ENCODE assay signal across 8 cellular contexts in genomic region chr14:69129264-69129880, GRCh38. TPM values are rescaled to one million over a fixed set of nuclear protein-coding genes. Genes with fewer than 3 reads are reported as not detected.
DNase-seq lines count a peak whose midpoint lies in the region; ATAC-seq, FAIRE-seq and TF ChIP-seq lines count a peak whose summit lies in the region.

No MANE protein-coding gene starts in this region.

- no peak overlapping the region for H3K4me2 ChIP-seq in endothelial cell of umbilical vein (ENCODE audit: insufficient read depth, low read length)

- peaks cover 2% of the 10 kb centered on the region for H3K9me1 ChIP-seq in endothelial cell of umbilical vein (replicated peaks; ENCODE audit: control insufficient read depth, extremely low read depth, insufficient read depth, low read length)

- H3K27me3 ChIP-seq in HUES64 (ENCODE audit: insufficient read depth, low read length) = no peaks in the 10 kb centered on the region
- no peaks in the 10 kb centered on the region for H3K27me3 ChIP-seq in endothelial cell of umbilical vein (ENCODE audit: control insufficient read depth in 2 of 2, insufficient read depth in 2 of 2, low read length in 2 of 2)

- no peaks in the 10 kb centered on the region for H3K36me3 ChIP-seq in HUES64 (ENCODE audit: insufficient read depth, low read length)
- H3K36me3 ChIP-seq in endothelial cell of umbilical vein (ENCODE audit: control insufficient read depth in 2 of 2, extremely low read depth in 1 of 2, insufficient read depth in 2 of 2, low read length in 2 of 2) = no peaks in the 10 kb centered on the region

- intact Hi-C loops in endothelial cell of umbilical vein (cut with micrococcal nuclease) = loop anchor here (1.0 to 5.0 kb wide), 7 partner anchors 24 to 331 kb away; partner anchors contain the start of genes DCAF5 and EXD2

- no peak for ATAC-seq in HG02571 (IDR thresholded peaks at IDR 0.05; ENCODE audit: unreplicated experiment)

- DNase-seq in GDM1 (lab: John Stamatoyannopoulos, UW) = peak; percentile 61
- peak; percentile 69 for DNase-seq in NOMO-1 treated with dmso at 0.1 percent for 144 hours (lab: John Stamatoyannopoulos, UW; ENCODE audit: unreplicated experiment)
- DNase-seq in activated CD8-positive, alpha-beta memory T cell treated with anti-CD3 and anti-CD28 coated beads, Interleukin-2, amount 50 U/mL, for 1 hour (ENCODE audit: extremely low read depth) = peak; percentile 54
- peak; percentile 82 for DNase-seq in endothelial cell of umbilical vein (ENCODE audit: low read depth, low spot score)
- peak; percentile 68 for DNase-seq in middle frontal gyrus (ENCODE audit: extremely low spot score, low spot score)
- peak; percentile 78 for DNase-seq in stimulated activated CD8-positive, alpha-beta memory T cell treated with anti-CD3 and anti-CD28 coated beads, Interleukin-4, amount 100 ng/mL, for 48 hours

- WGBS in HUES64 = 21% methylated on average over 7 of the region's 7 CpGs

- H4K20me1 ChIP-seq in endothelial cell of umbilical vein (replicated peaks; ENCODE audit: control insufficient read depth, extremely low read depth, insufficient read depth, low read length) = peaks cover 5% of the 10 kb centered on the region

- H3K4me3 ChIP-seq in HUES64 (ENCODE audit: low read length) = no peak overlapping the region
- no peak overlapping the region for H3K4me3 ChIP-seq in endothelial cell of umbilical vein (replicated peaks in 1 of 3; ENCODE audit: insufficient read depth in 1 of 3, low read depth in 1 of 3, low read length in 3 of 3)

- H3K79me2 ChIP-seq in endothelial cell of umbilical vein (ENCODE audit: control insufficient read depth, insufficient read depth, low read length) = peaks cover 46% of the 10 kb centered on the region

- CTCF ChIA-PET in endothelial cell of umbilical vein (lab: Charles Lee) = interaction anchor here (0.6 to 4.4 kb wide), 50 partner anchors 8 to 365 kb away, joined by 3 to 75 read pairs (median 4); partner anchors contain the start of genes DCAF5, ERH, EXD2 and SLC39A9

- peak; percentile 91 to 92 for TF ChIP-seq CTCF in endothelial cell of umbilical vein (IDR thresholded peaks at IDR 0.05; ENCODE audit: extremely low read depth in 1 of 2, insufficient read depth in 1 of 2, low read depth in 1 of 2, low read length in 2 of 2)

- no peaks in the 10 kb centered on the region for H3K9me3 ChIP-seq in HUES64 (ENCODE audit: insufficient read depth, low read depth, low read length)
- H3K9me3 ChIP-seq in endothelial cell of umbilical vein (replicated peaks; ENCODE audit: control insufficient read depth, insufficient read depth, low read length) = no peaks in the 10 kb centered on the region

- peak overlapping the region; percentile 43; the same call in 1 of the 2 replicates for H3K27ac ChIP-seq in HUES64 (ENCODE audit: low read depth, low read length)
- H3K27ac ChIP-seq in endothelial cell of umbilical vein (ENCODE audit: insufficient read depth, low read depth, low read length) = no peak overlapping the region

- BruUV-seq in endothelial cell of umbilical vein (replicated peaks; lab: Mats Ljungman, UMichigan) = no TSS peak

- H2AFZ ChIP-seq in endothelial cell of umbilical vein (ENCODE audit: low read depth, low read length) = no peak overlapping the region

- POLR2A ChIA-PET in endothelial cell of umbilical vein (lab: Charles Lee) = no interaction called here

- peak; percentile 81 for FAIRE-seq in endothelial cell of umbilical vein (lab: Jason Lieb, UNC)

- H3K4me1 ChIP-seq in HUES64 (ENCODE audit: insufficient read depth, low read length) (peaks cover 10% of the 10 kb centered on the region), endothelial cell of umbilical vein (ENCODE audit: control insufficient read depth, extremely low read depth, insufficient read depth, low read length) (peaks cover 16% of the 10 kb centered on the region)

- H3K9ac ChIP-seq in HUES64 (ENCODE audit: low read depth, low read length) = peak overlapping the region; percentile 7; the same call in 1 of the 2 replicates
- no peak overlapping the region for H3K9ac ChIP-seq in endothelial cell of umbilical vein (replicated peaks; ENCODE audit: extremely low read depth, insufficient read depth, low read length)

- dilution Hi-C loops in endothelial cell of umbilical vein (cut with MboI; ENCODE audit: extremely low pct_ligation_motif_present, low sequenced_read_pairs) = no loop called here

- no peak for TF ChIP-seq POLR2A in endothelial cell of umbilical vein (IDR thresholded peaks at IDR 0.05; ENCODE audit: low read depth, low read length)

TF ChIP-seq in endothelial cell of umbilical vein, 7 proteins besides CTCF, POLR2A, EP300 and RAD21:
- no peak for TF ChIP-seq JUN (IDR thresholded peaks at IDR 0.05; ENCODE audit: borderline replicate concordance, insufficient read depth, insufficient read length, low read depth)
- no peak for TF ChIP-seq POLR2AphosphoS5 (IDR thresholded peaks at IDR 0.05; ENCODE audit: insufficient read depth, low read depth, low read length)
- no peak for TF ChIP-seq MYC (IDR thresholded peaks at IDR 0.05; ENCODE audit: low read depth, low read length)
- no peak for TF ChIP-seq MAX (IDR thresholded peaks at IDR 0.05; ENCODE audit: insufficient read depth, insufficient read length)
- TF ChIP-seq GATA2 (IDR thresholded peaks at IDR 0.05; ENCODE audit: insufficient read depth, insufficient read length, low read depth, low read length) = no peak
- no peak for TF ChIP-seq FOS (IDR thresholded peaks at IDR 0.05; ENCODE audit: borderline replicate concordance, insufficient read depth, low read length)
- no peak for TF ChIP-seq EZH2 (IDR thresholded peaks at IDR 0.05; ENCODE audit: borderline replicate concordance, low read depth, low read length, severe bottlenecking)

RNA-seq across cellular contexts. Expression of gene DCAF5, which starts 23.5 kb away (rescaled TPM):
- polyA plus RNA-seq in HUES64 (2013, experiment 1 of 2) = 16.1 TPM
- 20.5 TPM for polyA plus RNA-seq in HUES64 (2013, experiment 2 of 2)
- 35.3 and 37.9 TPM in 2 replicates for total RNA-seq in endothelial cell of umbilical vein
- 49.1 and 52.5 TPM in 2 replicates for polyA plus RNA-seq in endothelial cell of umbilical vein
- polyA plus RNA-seq in endothelial cell of umbilical vein (2011; cell fraction: cytosol; rRNA removed) = 37.9 and 42.7 TPM in 2 replicates
- polyA plus RNA-seq in endothelial cell of umbilical vein (2011; cell fraction: nucleus; rRNA removed) = 108 and 112 TPM in 2 replicates
- polyA plus RNA-seq in endothelial cell of umbilical vein (2012) = 27.5 TPM in 2 replicates
- polyA minus RNA-seq in endothelial cell of umbilical vein = 44.4 and 55.2 TPM in 2 replicates
- polyA minus RNA-seq in endothelial cell of umbilical vein (2011; cell fraction: cytosol; rRNA and poly(A)+ RNA removed) = 7.6 TPM
- 38.4 and 48.5 TPM in 2 replicates for polyA minus RNA-seq in endothelial cell of umbilical vein (2011; cell fraction: nucleus; rRNA and poly(A)+ RNA removed)
